1 cellular context compared by ENCODE assay signal in genomic region chr7:6531492-6532279, GRCh38.
TF ChIP-seq lines count a peak whose summit lies in the region.

No MANE protein-coding gene starts in this region.

TF ChIP-seq in SK-N-SH treated with all-trans-retinoic acid at 6 μM for 48 hours, 23 proteins besides CTCF, POLR2A, EP300 and RAD21 (continued from another document):
- TF ChIP-seq POU6F1 (CRISPR knock-in tag; IDR thresholded peaks at IDR 0.05; ENCODE audit: borderline replicate concordance, low read depth) (no peak), ZNF70 (CRISPR knock-in tag; IDR thresholded peaks at IDR 0.05) (no peak), TSHZ2 (CRISPR knock-in tag; IDR thresholded peaks at IDR 0.05) (no peak), ZNF8 (CRISPR knock-in tag; IDR thresholded peaks at IDR 0.05) (no peak), CSRNP3 (CRISPR knock-in tag; IDR thresholded peaks at IDR 0.05) (no peak), ESRRG (CRISPR knock-in tag; IDR thresholded peaks at IDR 0.05) (no peak)
TF ChIP-seq in SK-N-SH treated with all-trans-retinoic acid at 6 μM for 48 hours: peak in this region for 0.
